In genomic region chr3:134029256-134029733, GRCh38 we compare ENCODE assay signal across 8 cellular contexts. TPM values are rescaled to one million over a fixed set of nuclear protein-coding genes. Genes with fewer than 3 reads are reported as not detected.
A peak's percentile ranks its signal among the peaks of the same experiment; 100 is the strongest.
DNase-seq lines count a peak whose midpoint lies in the region; ATAC-seq, FAIRE-seq and TF ChIP-seq lines count a peak whose summit lies in the region.

No MANE protein-coding gene starts in this region.

- peak; percentile 14 for DNase-seq in activated CD4-positive, alpha-beta T cell treated with anti-CD3 and anti-CD28 coated beads for 48 hours
- DNase-seq in activated CD4-positive, alpha-beta T cell treated with anti-CD3 and anti-CD28 coated beads, Interleukin-2, amount 50 U/mL, for 4 hours: no peak
- peak; percentile 43 for DNase-seq in adipocyte (ENCODE audit: low read depth)
- DNase-seq in keratinocyte (ENCODE audit: low read depth, low spot score): no peak
- peak in 1 of 2 donors; percentile 13 for DNase-seq in stimulated activated naive CD8-positive, alpha-beta T cell treated with anti-CD3 and anti-CD28 coated beads, Interleukin-15, amount 100 ng/mL, for 72 hours
- no peak for DNase-seq in middle frontal gyrus (ENCODE audit: extremely low spot score, low spot score)

- H3K9me3 ChIP-seq in adipocyte (ENCODE audit: control insufficient read depth, low read length) (no peaks in the 10 kb centered on the region), keratinocyte (ENCODE audit: control insufficient read depth, low read depth, low read length) (no peaks in the 10 kb centered on the region)

- H4K20me1 ChIP-seq in keratinocyte (ENCODE audit: control insufficient read depth, extremely low read depth, insufficient read depth, low read length): no peaks in the 10 kb centered on the region

- H3K27me3 ChIP-seq in adipocyte (replicated peaks; ENCODE audit: control insufficient read depth, insufficient read depth, low read length): peaks cover 7% of the 10 kb centered on the region
- peaks cover 43% of the 10 kb centered on the region for H3K27me3 ChIP-seq in keratinocyte (ENCODE audit: control insufficient read depth, extremely low read depth, insufficient read depth, low read length)

- FAIRE-seq in keratinocyte (lab: Jason Lieb, UNC): no peak

- H3K27me3 Mint-ChIP-seq in stimulated activated naive CD8-positive, alpha-beta T cell treated with anti-CD3 and anti-CD28 coated beads, Interleukin-15, amount 100 ng/mL, for 72 hours: peaks cover 66% of the 10 kb centered on the region

- H3K27ac Mint-ChIP-seq in stimulated activated naive CD8-positive, alpha-beta T cell treated with anti-CD3 and anti-CD28 coated beads, Interleukin-15, amount 100 ng/mL, for 72 hours: peak overlapping the region in 1 of 2 donors; percentile 59

- H3K4me1 Mint-ChIP-seq in stimulated activated naive CD8-positive, alpha-beta T cell treated with anti-CD3 and anti-CD28 coated beads, Interleukin-15, amount 100 ng/mL, for 72 hours: peaks cover 14% of the 10 kb centered on the region

- no peak overlapping the region for H3K27ac ChIP-seq in keratinocyte (ENCODE audit: control insufficient read depth, insufficient read depth, low read length)

- peak; percentile 47 for ATAC-seq in stimulated activated naive CD8-positive, alpha-beta T cell treated with anti-CD3 and anti-CD28 coated beads, Interleukin-15, amount 100 ng/mL, for 72 hours
- ATAC-seq in HG02852 (IDR thresholded peaks at IDR 0.05; ENCODE audit: unreplicated experiment) (no peak), GM19324 (IDR thresholded peaks at IDR 0.05; ENCODE audit: low FRiP score, unreplicated experiment) (no peak)

- peak overlapping the region; percentile 83 for H3K4me2 ChIP-seq in keratinocyte (ENCODE audit: control insufficient read depth, extremely low read depth, insufficient read depth, low read depth, low read length)

- H3K4me1 ChIP-seq in adipocyte (ENCODE audit: control insufficient read depth, insufficient read depth, low read length): no peaks in the 10 kb centered on the region
- H3K4me1 ChIP-seq in keratinocyte (ENCODE audit: control insufficient read depth, extremely low read depth, insufficient read depth, low read length): peaks cover 7% of the 10 kb centered on the region

- peak overlapping the region; percentile 63 for H2AFZ ChIP-seq in keratinocyte (ENCODE audit: control insufficient read depth, low read length)

- H3K4me3 Mint-ChIP-seq in stimulated activated naive CD8-positive, alpha-beta T cell treated with anti-CD3 and anti-CD28 coated beads, Interleukin-15, amount 100 ng/mL, for 72 hours: peak overlapping the region; percentile 58 to 83

- H3K36me3 ChIP-seq in adipocyte (ENCODE audit: control insufficient read depth, insufficient read depth, low read length, severe bottlenecking) (no peaks in the 10 kb centered on the region), keratinocyte (ENCODE audit: control insufficient read depth in 2 of 2, extremely low read depth in 1 of 2, insufficient read depth in 2 of 2, low read length in 2 of 2) (no peaks in the 10 kb centered on the region)

- H3K9ac ChIP-seq in adipocyte (ENCODE audit: low read length): peak overlapping the region; percentile 77
- no peak overlapping the region for H3K9ac ChIP-seq in keratinocyte (ENCODE audit: control insufficient read depth, extremely low read depth, insufficient read depth, low read length)

- no peaks in the 10 kb centered on the region for H3K9me1 ChIP-seq in keratinocyte (ENCODE audit: control insufficient read depth, extremely low read depth, insufficient read depth, low read length)

- dilution Hi-C loops in keratinocyte (cut with MboI; ENCODE audit: extremely low pct_ligation_motif_present, low sequenced_read_pairs): no loop called here

- no peaks in the 10 kb centered on the region for H3K9me3 Mint-ChIP-seq in stimulated activated naive CD8-positive, alpha-beta T cell treated with anti-CD3 and anti-CD28 coated beads, Interleukin-15, amount 100 ng/mL, for 72 hours

- no peak for TF ChIP-seq CTCF in keratinocyte (optimal IDR thresholded peaks at IDR 0.05 in 1 of 3, IDR thresholded peaks at IDR 0.05 in 1 of 3, conservative IDR thresholded peaks at IDR 0.05 in 1 of 3; ENCODE audit: extremely low read depth in 1 of 3, insufficient read depth in 2 of 3, low read length in 3 of 3)

- H3K4me3 ChIP-seq in adipocyte (ENCODE audit: low read length): peak overlapping the region; percentile 83
- H3K4me3 ChIP-seq in keratinocyte (ENCODE audit: control insufficient read depth in 2 of 3, extremely low read depth in 1 of 3, insufficient read depth in 2 of 3, low read depth in 1 of 3, low read length in 3 of 3): peak overlapping the region; percentile 44 to 69 (median 64)

- H3K79me2 ChIP-seq in keratinocyte (ENCODE audit: control insufficient read depth, insufficient read depth, low read length): no peaks in the 10 kb centered on the region

RNA-seq across cellular contexts. Expression of gene SLCO2A1, which starts 0.4 kb away (rescaled TPM):
- 0.80 to 1.8 TPM (median 0.93 TPM) in 3 replicates for polyA plus RNA-seq in keratinocyte
- polyA plus RNA-seq in keratinocyte (2011; ENCODE audit: low read depth): 0.14 TPM
- 0.94 and 0.96 TPM in 2 replicates for polyA plus RNA-seq in keratinocyte (2011; cell fraction: cytosol; rRNA removed)
- 5.6 and 9.9 TPM in 2 replicates for polyA plus RNA-seq in keratinocyte (2011; cell fraction: nucleus; rRNA removed)
- 1.2 and 1.5 TPM in 2 replicates for polyA plus RNA-seq in keratinocyte (2012; ENCODE audit: low replicate concordance)
- 1.5 to 7.7 TPM (median 2.0 TPM) in 3 replicates for polyA minus RNA-seq in keratinocyte
- 2.9 TPM for polyA minus RNA-seq in keratinocyte (2011; cell fraction: cytosol; rRNA and poly(A)+ RNA removed)
- 2.5 and 5.5 TPM in 2 replicates for polyA minus RNA-seq in keratinocyte (2011; cell fraction: nucleus; rRNA and poly(A)+ RNA removed)

Comparison
In these comparisons a context has a peak if more than half of its experiments do, and no peak if none do; other contexts are left out.
1. DNase-seq: peak in activated CD4-positive, alpha-beta T cell treated with anti-CD3 and anti-CD28 coated beads for 48 hours (single experiment) and adipocyte (single experiment); none in activated CD4-positive, alpha-beta T cell treated with anti-CD3 and anti-CD28 coated beads, Interleukin-2, amount 50 U/mL, for 4 hours (0 of 2), keratinocyte (single experiment) and middle frontal gyrus (single experiment).